ENCODE assay signal across 1 cellular context in the genomic region with DNA sequence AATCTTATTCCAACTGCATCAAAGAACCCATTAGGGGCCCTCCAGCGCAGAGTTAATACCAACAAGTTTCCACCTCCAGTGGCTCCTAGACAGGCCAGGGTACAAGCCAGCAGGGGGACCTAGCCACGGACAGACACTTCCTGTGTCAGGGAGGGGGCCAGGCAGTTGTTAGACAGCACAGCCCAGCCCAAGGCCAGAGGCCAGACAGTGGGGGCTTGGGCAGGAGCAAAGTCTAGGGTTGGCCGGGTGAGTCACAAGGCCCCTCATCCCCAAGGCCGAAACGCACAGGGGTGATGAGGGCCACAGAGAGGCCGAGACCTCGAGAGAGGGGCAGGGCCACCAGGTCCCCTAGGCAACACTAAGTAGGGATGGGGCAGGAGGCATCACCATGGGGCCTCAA.
TF ChIP-seq lines count a peak whose summit lies in the region.

No MANE protein-coding gene starts in this region.

TF ChIP-seq in HepG2, 621 proteins besides CTCF, POLR2A, EP300 and RAD21 (continued from another document and continues in another):
- TF ChIP-seq, protein P1, sequence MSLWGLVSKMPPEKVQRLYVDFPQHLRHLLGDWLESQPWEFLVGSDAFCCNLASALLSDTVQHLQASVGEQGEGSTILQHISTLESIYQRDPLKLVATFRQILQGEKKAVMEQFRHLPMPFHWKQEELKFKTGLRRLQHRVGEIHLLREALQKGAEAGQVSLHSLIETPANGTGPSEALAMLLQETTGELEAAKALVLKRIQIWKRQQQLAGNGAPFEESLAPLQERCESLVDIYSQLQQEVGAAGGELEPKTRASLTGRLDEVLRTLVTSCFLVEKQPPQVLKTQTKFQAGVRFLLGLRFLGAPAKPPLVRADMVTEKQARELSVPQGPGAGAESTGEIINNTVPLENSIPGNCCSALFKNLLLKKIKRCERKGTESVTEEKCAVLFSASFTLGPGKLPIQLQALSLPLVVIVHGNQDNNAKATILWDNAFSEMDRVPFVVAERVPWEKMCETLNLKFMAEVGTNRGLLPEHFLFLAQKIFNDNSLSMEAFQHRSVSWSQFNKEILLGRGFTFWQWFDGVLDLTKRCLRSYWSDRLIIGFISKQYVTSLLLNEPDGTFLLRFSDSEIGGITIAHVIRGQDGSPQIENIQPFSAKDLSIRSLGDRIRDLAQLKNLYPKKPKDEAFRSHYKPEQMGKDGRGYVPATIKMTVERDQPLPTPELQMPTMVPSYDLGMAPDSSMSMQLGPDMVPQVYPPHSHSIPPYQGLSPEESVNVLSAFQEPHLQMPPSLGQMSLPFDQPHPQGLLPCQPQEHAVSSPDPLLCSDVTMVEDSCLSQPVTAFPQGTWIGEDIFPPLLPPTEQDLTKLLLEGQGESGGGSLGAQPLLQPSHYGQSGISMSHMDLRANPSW (CRISPR knock-in tag; IDR thresholded peaks at IDR 0.05; ENCODE audit: borderline replicate concordance), result no peak
- peak; percentile 68; the same call in 1 of the 2 replicates for TF ChIP-seq SPEN (CRISPR knock-in tag; IDR thresholded peaks at IDR 0.05; ENCODE audit: low read depth)
- TF ChIP-seq, protein P2, sequence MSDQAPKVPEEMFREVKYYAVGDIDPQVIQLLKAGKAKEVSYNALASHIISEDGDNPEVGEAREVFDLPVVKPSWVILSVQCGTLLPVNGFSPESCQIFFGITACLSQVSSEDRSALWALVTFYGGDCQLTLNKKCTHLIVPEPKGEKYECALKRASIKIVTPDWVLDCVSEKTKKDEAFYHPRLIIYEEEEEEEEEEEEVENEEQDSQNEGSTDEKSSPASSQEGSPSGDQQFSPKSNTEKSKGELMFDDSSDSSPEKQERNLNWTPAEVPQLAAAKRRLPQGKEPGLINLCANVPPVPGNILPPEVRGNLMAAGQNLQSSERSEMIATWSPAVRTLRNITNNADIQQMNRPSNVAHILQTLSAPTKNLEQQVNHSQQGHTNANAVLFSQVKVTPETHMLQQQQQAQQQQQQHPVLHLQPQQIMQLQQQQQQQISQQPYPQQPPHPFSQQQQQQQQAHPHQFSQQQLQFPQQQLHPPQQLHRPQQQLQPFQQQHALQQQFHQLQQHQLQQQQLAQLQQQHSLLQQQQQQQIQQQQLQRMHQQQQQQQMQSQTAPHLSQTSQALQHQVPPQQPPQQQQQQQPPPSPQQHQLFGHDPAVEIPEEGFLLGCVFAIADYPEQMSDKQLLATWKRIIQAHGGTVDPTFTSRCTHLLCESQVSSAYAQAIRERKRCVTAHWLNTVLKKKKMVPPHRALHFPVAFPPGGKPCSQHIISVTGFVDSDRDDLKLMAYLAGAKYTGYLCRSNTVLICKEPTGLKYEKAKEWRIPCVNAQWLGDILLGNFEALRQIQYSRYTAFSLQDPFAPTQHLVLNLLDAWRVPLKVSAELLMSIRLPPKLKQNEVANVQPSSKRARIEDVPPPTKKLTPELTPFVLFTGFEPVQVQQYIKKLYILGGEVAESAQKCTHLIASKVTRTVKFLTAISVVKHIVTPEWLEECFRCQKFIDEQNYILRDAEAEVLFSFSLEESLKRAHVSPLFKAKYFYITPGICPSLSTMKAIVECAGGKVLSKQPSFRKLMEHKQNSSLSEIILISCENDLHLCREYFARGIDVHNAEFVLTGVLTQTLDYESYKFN (CRISPR knock-in tag; conservative IDR thresholded peaks at IDR 0.05), result peak; percentile 92
- peak; percentile 73; the same call in 1 of the 2 replicates for TF ChIP-seq ARNTL (CRISPR knock-in tag; IDR thresholded peaks at IDR 0.05)
- no peak for TF ChIP-seq ZNF432 (CRISPR knock-in tag; IDR thresholded peaks at IDR 0.05; ENCODE audit: borderline replicate concordance)
- TF ChIP-seq, protein P3, sequence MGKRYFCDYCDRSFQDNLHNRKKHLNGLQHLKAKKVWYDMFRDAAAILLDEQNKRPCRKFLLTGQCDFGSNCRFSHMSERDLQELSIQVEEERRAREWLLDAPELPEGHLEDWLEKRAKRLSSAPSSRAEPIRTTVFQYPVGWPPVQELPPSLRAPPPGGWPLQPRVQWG (CRISPR knock-in tag; IDR thresholded peaks at IDR 0.05; ENCODE audit: borderline replicate concordance, low read depth), result no peak
- peak; percentile 79 for TF ChIP-seq KDM6A (CRISPR knock-in tag; IDR thresholded peaks at IDR 0.05; ENCODE audit: low read depth)
- TF ChIP-seq, protein P4, sequence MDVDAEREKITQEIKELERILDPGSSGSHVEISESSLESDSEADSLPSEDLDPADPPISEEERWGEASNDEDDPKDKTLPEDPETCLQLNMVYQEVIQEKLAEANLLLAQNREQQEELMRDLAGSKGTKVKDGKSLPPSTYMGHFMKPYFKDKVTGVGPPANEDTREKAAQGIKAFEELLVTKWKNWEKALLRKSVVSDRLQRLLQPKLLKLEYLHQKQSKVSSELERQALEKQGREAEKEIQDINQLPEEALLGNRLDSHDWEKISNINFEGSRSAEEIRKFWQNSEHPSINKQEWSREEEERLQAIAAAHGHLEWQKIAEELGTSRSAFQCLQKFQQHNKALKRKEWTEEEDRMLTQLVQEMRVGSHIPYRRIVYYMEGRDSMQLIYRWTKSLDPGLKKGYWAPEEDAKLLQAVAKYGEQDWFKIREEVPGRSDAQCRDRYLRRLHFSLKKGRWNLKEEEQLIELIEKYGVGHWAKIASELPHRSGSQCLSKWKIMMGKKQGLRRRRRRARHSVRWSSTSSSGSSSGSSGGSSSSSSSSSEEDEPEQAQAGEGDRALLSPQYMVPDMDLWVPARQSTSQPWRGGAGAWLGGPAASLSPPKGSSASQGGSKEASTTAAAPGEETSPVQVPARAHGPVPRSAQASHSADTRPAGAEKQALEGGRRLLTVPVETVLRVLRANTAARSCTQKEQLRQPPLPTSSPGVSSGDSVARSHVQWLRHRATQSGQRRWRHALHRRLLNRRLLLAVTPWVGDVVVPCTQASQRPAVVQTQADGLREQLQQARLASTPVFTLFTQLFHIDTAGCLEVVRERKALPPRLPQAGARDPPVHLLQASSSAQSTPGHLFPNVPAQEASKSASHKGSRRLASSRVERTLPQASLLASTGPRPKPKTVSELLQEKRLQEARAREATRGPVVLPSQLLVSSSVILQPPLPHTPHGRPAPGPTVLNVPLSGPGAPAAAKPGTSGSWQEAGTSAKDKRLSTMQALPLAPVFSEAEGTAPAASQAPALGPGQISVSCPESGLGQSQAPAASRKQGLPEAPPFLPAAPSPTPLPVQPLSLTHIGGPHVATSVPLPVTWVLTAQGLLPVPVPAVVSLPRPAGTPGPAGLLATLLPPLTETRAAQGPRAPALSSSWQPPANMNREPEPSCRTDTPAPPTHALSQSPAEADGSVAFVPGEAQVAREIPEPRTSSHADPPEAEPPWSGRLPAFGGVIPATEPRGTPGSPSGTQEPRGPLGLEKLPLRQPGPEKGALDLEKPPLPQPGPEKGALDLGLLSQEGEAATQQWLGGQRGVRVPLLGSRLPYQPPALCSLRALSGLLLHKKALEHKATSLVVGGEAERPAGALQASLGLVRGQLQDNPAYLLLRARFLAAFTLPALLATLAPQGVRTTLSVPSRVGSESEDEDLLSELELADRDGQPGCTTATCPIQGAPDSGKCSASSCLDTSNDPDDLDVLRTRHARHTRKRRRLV (CRISPR knock-in tag; IDR thresholded peaks at IDR 0.05), result no peak
- TF ChIP-seq, protein P5, sequence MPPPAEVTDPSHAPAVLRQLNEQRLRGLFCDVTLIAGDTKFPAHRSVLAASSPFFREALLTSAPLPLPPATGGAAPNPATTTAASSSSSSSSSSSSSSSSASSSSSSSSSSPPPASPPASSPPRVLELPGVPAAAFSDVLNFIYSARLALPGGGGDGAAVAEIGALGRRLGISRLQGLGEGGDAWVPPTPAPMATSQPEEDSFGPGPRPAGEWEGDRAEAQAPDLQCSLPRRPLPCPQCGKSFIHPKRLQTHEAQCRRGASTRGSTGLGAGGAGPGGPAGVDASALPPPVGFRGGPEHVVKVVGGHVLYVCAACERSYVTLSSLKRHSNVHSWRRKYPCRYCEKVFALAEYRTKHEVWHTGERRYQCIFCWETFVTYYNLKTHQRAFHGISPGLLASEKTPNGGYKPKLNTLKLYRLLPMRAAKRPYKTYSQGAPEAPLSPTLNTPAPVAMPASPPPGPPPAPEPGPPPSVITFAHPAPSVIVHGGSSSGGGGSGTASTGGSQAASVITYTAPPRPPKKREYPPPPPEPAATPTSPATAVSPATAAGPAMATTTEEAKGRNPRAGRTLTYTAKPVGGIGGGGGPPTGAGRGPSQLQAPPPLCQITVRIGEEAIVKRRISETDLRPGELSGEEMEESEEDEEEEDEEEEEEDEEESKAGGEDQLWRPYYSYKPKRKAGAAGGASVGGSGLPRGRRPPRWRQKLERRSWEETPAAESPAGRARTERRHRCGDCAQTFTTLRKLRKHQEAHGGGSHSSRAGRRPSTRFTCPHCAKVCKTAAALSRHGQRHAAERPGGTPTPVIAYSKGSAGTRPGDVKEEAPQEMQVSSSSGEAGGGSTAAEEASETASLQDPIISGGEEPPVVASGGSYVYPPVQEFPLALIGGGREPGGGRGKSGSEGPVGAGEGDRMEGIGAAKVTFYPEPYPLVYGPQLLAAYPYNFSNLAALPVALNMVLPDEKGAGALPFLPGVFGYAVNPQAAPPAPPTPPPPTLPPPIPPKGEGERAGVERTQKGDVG (CRISPR knock-in tag; IDR thresholded peaks at IDR 0.05; ENCODE audit: borderline replicate concordance), result no peak
- peak; percentile 53 for TF ChIP-seq MEF2D (CRISPR knock-in tag; IDR thresholded peaks at IDR 0.05)
- TF ChIP-seq KAT2B (IDR thresholded peaks at IDR 0.05; ENCODE audit: borderline replicate concordance, low read depth, low read length), result no peak
- TF ChIP-seq FOXO1 (CRISPR knock-in tag; IDR thresholded peaks at IDR 0.05), result peak; percentile 57; the same call in 1 of the 2 replicates
- no peak for TF ChIP-seq ZNF264 (CRISPR knock-in tag; IDR thresholded peaks at IDR 0.05)
- TF ChIP-seq ZNF224 (CRISPR knock-in tag; IDR thresholded peaks at IDR 0.05), result no peak
- no peak for TF ChIP-seq NAIF1 (CRISPR knock-in tag; IDR thresholded peaks at IDR 0.05; ENCODE audit: borderline replicate concordance)
- TF ChIP-seq RFX3 (CRISPR knock-in tag; IDR thresholded peaks at IDR 0.05), result peak; percentile 39; the same call in 1 of the 2 replicates
- no peak for TF ChIP-seq ZNF572 (CRISPR knock-in tag; IDR thresholded peaks at IDR 0.05)
- no peak for TF ChIP-seq ZNF24 (IDR thresholded peaks at IDR 0.05)
- TF ChIP-seq TBL1XR1 (IDR thresholded peaks at IDR 0.05; ENCODE audit: borderline replicate concordance, low read length, partially characterized antibody), result peak; percentile 68
- no peak for TF ChIP-seq DNMT3B (CRISPR knock-in tag; conservative IDR thresholded peaks at IDR 0.05)
- TF ChIP-seq MIER2 (CRISPR knock-in tag; IDR thresholded peaks at IDR 0.05), result no peak
- peak; percentile 78; the same call in 1 of the 2 replicates for TF ChIP-seq MIER3 (CRISPR knock-in tag; IDR thresholded peaks at IDR 0.05; ENCODE audit: borderline replicate concordance)
- TF ChIP-seq, protein P6, sequence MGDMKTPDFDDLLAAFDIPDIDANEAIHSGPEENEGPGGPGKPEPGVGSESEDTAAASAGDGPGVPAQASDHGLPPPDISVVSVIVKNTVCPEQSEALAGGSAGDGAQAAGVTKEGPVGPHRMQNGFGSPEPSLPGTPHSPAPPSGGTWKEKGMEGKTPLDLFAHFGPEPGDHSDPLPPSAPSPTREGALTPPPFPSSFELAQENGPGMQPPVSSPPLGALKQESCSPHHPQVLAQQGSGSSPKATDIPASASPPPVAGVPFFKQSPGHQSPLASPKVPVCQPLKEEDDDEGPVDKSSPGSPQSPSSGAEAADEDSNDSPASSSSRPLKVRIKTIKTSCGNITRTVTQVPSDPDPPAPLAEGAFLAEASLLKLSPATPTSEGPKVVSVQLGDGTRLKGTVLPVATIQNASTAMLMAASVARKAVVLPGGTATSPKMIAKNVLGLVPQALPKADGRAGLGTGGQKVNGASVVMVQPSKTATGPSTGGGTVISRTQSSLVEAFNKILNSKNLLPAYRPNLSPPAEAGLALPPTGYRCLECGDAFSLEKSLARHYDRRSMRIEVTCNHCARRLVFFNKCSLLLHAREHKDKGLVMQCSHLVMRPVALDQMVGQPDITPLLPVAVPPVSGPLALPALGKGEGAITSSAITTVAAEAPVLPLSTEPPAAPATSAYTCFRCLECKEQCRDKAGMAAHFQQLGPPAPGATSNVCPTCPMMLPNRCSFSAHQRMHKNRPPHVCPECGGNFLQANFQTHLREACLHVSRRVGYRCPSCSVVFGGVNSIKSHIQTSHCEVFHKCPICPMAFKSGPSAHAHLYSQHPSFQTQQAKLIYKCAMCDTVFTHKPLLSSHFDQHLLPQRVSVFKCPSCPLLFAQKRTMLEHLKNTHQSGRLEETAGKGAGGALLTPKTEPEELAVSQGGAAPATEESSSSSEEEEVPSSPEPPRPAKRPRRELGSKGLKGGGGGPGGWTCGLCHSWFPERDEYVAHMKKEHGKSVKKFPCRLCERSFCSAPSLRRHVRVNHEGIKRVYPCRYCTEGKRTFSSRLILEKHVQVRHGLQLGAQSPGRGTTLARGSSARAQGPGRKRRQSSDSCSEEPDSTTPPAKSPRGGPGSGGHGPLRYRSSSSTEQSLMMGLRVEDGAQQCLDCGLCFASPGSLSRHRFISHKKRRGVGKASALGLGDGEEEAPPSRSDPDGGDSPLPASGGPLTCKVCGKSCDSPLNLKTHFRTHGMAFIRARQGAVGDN (CRISPR knock-in tag; IDR thresholded peaks at IDR 0.05), result peak; percentile 64
- no peak for TF ChIP-seq ZNF530 (CRISPR knock-in tag; IDR thresholded peaks at IDR 0.05; ENCODE audit: low read depth)
- TF ChIP-seq, protein P7, sequence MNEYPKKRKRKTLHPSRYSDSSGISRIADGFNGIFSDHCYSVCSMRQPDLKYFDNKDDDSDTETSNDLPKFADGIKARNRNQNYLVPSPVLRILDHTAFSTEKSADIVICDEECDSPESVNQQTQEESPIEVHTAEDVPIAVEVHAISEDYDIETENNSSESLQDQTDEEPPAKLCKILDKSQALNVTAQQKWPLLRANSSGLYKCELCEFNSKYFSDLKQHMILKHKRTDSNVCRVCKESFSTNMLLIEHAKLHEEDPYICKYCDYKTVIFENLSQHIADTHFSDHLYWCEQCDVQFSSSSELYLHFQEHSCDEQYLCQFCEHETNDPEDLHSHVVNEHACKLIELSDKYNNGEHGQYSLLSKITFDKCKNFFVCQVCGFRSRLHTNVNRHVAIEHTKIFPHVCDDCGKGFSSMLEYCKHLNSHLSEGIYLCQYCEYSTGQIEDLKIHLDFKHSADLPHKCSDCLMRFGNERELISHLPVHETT (CRISPR knock-in tag; conservative IDR thresholded peaks at IDR 0.05), result no peak
- no peak for TF ChIP-seq ZNF713 (CRISPR knock-in tag; IDR thresholded peaks at IDR 0.05)
